13 cellular contexts compared by ENCODE assay signal in the genomic region with DNA sequence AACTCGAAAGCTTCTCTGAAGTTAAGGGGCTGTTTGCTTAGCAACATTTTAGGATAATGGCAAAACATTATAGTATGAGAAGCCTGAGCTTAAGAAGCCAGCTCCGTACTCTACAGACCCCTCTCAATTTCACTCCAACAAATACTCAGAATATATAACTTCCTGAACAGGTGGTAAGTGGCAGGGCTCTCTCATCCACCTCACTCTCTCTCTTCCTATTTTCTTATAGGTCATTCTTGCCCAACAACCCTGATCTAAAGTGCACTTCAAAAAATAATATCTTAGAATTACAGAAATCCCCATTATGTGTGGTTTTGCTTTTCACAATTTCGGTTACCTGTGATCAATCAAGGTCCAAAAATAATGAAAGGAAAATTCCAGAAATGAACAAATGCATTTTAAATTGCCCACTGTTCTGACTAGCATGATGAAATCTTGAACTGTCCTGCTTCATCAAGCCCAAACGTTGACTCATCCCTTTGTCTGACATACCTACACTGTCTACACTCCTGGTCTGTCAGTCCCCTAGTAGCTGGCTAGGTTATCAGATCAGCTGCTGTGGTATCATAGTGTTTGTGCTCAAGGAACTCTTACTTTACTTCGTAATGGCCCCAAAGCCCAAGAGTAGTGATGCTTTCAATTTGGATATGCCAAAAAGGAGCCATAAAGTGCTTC.
DNase-seq lines count a peak whose midpoint lies in the region; TF ChIP-seq lines count a peak whose summit lies in the region.
"Had no signal": no experiment of that assay in that cellular context is flagged by ENCODE, and none has a peak within 500 bp of the region (broad histone marks: within the 10 kb centered on the region; RNA-seq: fewer than 3 reads in every experiment).

No MANE protein-coding gene starts in this region.

- peak overlapping the region; percentile 97 for H3K27ac Mint-ChIP-seq in activated naive CD4-positive, alpha-beta T cell treated with anti-CD3 and anti-CD28 coated beads, Interleukin-2, amount 50 U/mL, for 24 hours
- H3K27ac Mint-ChIP-seq in HFFc6 = no peak overlapping the region

- H3K4me3 Mint-ChIP-seq in activated naive CD4-positive, alpha-beta T cell treated with anti-CD3 and anti-CD28 coated beads, Interleukin-2, amount 50 U/mL, for 24 hours = peak overlapping the region; percentile 9
- no peak overlapping the region for H3K4me3 Mint-ChIP-seq in HFFc6

- H3K36me3 Mint-ChIP-seq in activated naive CD4-positive, alpha-beta T cell treated with anti-CD3 and anti-CD28 coated beads, Interleukin-2, amount 50 U/mL, for 24 hours = peaks cover 7% of the 10 kb centered on the region
- no peaks in the 10 kb centered on the region for H3K36me3 Mint-ChIP-seq in HFFc6 (ENCODE audit: low read depth)

- H3K4me3 ChIP-seq in epithelial cell of esophagus (ENCODE audit: low read length) (no peak overlapping the region), PC-9 (no peak overlapping the region)
- H3K4me3 ChIP-seq: upper lobe of left lung had no signal

- H3K27me3 Mint-ChIP-seq in activated naive CD4-positive, alpha-beta T cell treated with anti-CD3 and anti-CD28 coated beads, Interleukin-2, amount 50 U/mL, for 24 hours = no peaks in the 10 kb centered on the region
- H3K27me3 Mint-ChIP-seq in HFFc6 (ENCODE audit: insufficient read depth) = no peaks in the 10 kb centered on the region

- H2AFZ ChIP-seq in PC-9 = no peak overlapping the region

- no peak overlapping the region for H3K27ac ChIP-seq in PC-9
- H3K27ac ChIP-seq: upper lobe of left lung had no signal

- POLR2A ChIA-PET in PC-9 (lab: Charles Lee; ENCODE audit: unreplicated experiment) = no interaction called here

- H4K20me1 ChIP-seq in PC-9 (ENCODE audit: insufficient read depth) = no peaks in the 10 kb centered on the region

- H3K9me3 Mint-ChIP-seq in activated naive CD4-positive, alpha-beta T cell treated with anti-CD3 and anti-CD28 coated beads, Interleukin-2, amount 50 U/mL, for 24 hours = peaks cover 18% of the 10 kb centered on the region
- no peaks in the 10 kb centered on the region for H3K9me3 Mint-ChIP-seq in HFFc6

- peaks cover 91% of the 10 kb centered on the region for H3K4me1 Mint-ChIP-seq in activated naive CD4-positive, alpha-beta T cell treated with anti-CD3 and anti-CD28 coated beads, Interleukin-2, amount 50 U/mL, for 24 hours
- H3K4me1 Mint-ChIP-seq in HFFc6 (ENCODE audit: low read depth) = peaks cover 55% of the 10 kb centered on the region

- H3F3A ChIP-seq in PC-9 (ENCODE audit: insufficient read depth, low read depth) = no peaks in the 10 kb centered on the region

- no peak overlapping the region for H3K4me2 ChIP-seq in PC-9

- intact Hi-C loops in PC-9 (cut with micrococcal nuclease; ENCODE audit: unreplicated experiment) = no loop called here

- TF ChIP-seq CTCF in epithelial cell of esophagus (IDR thresholded peaks at IDR 0.05; ENCODE audit: insufficient read depth, low read depth, low read length, missing control alignments) (no peak), HFFc6 (IDR thresholded peaks at IDR 0.05) (no peak), PC-9 (conservative IDR thresholded peaks at IDR 0.05) (no peak)

- no TSS peak for BruUV-seq in PC-9 (replicated peaks; lab: Mats Ljungman, UMichigan)

- no peak for DNase-seq in activated naive CD4-positive, alpha-beta T cell treated with Interleukin-2 at 50 U/mL for 16 hours
- DNase-seq in RKO (ENCODE audit: low spot score) (peak; percentile 10), epithelial cell of esophagus (ENCODE audit: low read depth) (peak; percentile 88), HFFc6 (no peak), PC-9 (no peak), cerebellar cortex (ENCODE audit: low spot score) (no peak), NCI-H1930 (lab: John Stamatoyannopoulos, UW) (no peak)
- DNase-seq: AML-193, H7, Karpas-422, T1000, upper lobe of left lung had no signal

- H3K79me2 ChIP-seq in PC-9 (ENCODE audit: low read depth) = no peaks in the 10 kb centered on the region

- H3K27me3 ChIP-seq in PC-9 (ENCODE audit: insufficient read depth, low read depth) = no peaks in the 10 kb centered on the region
- H3K27me3 ChIP-seq: upper lobe of left lung had no signal

- H3K36me3 ChIP-seq in PC-9 (ENCODE audit: low read depth) = no peaks in the 10 kb centered on the region
- H3K36me3 ChIP-seq: upper lobe of left lung had no signal

- CTCF ChIA-PET in PC-9 (lab: Charles Lee) = no interaction called here

- no peaks in the 10 kb centered on the region for H3K9me3 ChIP-seq in PC-9 (ENCODE audit: insufficient read depth, low read depth)
- H3K9me3 ChIP-seq: upper lobe of left lung had no signal

- H3K9me2 ChIP-seq in PC-9 (ENCODE audit: insufficient read depth) = no peaks in the 10 kb centered on the region

- H3K4me1 ChIP-seq in PC-9 (replicated peaks; ENCODE audit: insufficient read depth) = no peaks in the 10 kb centered on the region
- H3K4me1 ChIP-seq: upper lobe of left lung had no signal

Comparison
In these comparisons a context has a peak if more than half of its experiments do, and no peak if none do; other contexts are left out.
1. DNase-seq: peak in RKO (single experiment) and epithelial cell of esophagus (single experiment); none in activated naive CD4-positive, alpha-beta T cell treated with Interleukin-2 at 50 U/mL for 16 hours (single experiment), HFFc6 (single experiment), PC-9 (0 of 2), cerebellar cortex (single experiment) and NCI-H1930 (0 of 2).